ENCODE assay signal across 17 cellular contexts in genomic region chr11:57336856-57337255, GRCh38. TPM values are rescaled to one million over a fixed set of nuclear protein-coding genes. Genes with fewer than 3 reads are reported as not detected.
DNase-seq lines count a peak whose midpoint lies in the region; ATAC-seq and TF ChIP-seq lines count a peak whose summit lies in the region.
"Not testable (repeated sequence)": the region's sequence is repeated elsewhere in the genome, so short reads cannot be mapped to it uniquely, and the experiment has no call there.
"Had no signal": no experiment of that assay in that cellular context is flagged by ENCODE, and none has a peak within 500 bp of the region (broad histone marks: within the 10 kb centered on the region; RNA-seq: fewer than 3 reads in every experiment).

No MANE protein-coding gene starts in this region.

- not testable (repeated sequence) for H4K91ac ChIP-seq in IMR-90 (ENCODE audit: insufficient read depth, low read depth, low read length)

- H2BK120ac ChIP-seq in IMR-90 (ENCODE audit: low read depth, low read length) = not testable (repeated sequence)

- not testable (repeated sequence) for H2AK9ac ChIP-seq in IMR-90 (replicated peaks; ENCODE audit: low read depth, low read length, poor library complexity)

- H3K4me1 ChIP-seq in BLaER1 (peaks cover 33% of the 10 kb centered on the region), thoracic aorta (ENCODE audit: control insufficient read depth in 1 of 2, low read depth in 2 of 2) (peaks cover 12 to 19% of the 10 kb centered on the region in 2 donors)
- not testable (repeated sequence) for H3K4me1 ChIP-seq in IMR-90 (ENCODE audit: control insufficient read depth, insufficient read depth, low read length)

- TF ChIP-seq CTCF in IMR-90 (conservative IDR thresholded peaks at IDR 0.05; ENCODE audit: low read depth, low read length); SU-DHL-6 (IDR thresholded peaks at IDR 0.05; ENCODE audit: insufficient read depth, low read length, poor library complexity, severe bottlenecking); activated CD8-positive, alpha-beta T cell treated with anti-CD3 and anti-CD28 coated beads for 36 hours (IDR thresholded peaks at IDR 0.05); neural crest cell (conservative IDR thresholded peaks at IDR 0.05); thoracic aorta (IDR thresholded peaks at IDR 0.05): not testable (repeated sequence)

- not testable (repeated sequence) for H3K27ac ChIP-seq in BLaER1; IMR-90 (ENCODE audit: insufficient read depth, low read length); SU-DHL-6 (ENCODE audit: low read depth, low read length); thoracic aorta

- H2BK15ac ChIP-seq in IMR-90 (ENCODE audit: low read depth, low read length) = not testable (repeated sequence)

- H2AFZ ChIP-seq in IMR-90 (replicated peaks; ENCODE audit: low read length, poor library complexity) = not testable (repeated sequence)
- H2AFZ ChIP-seq in SU-DHL-6 (ENCODE audit: low read depth, low read length, severe bottlenecking) = peak overlapping the region; percentile 87

- not testable (repeated sequence) for DNase-seq in IMR-90; activated CD8-positive, alpha-beta T cell treated with anti-CD3 and anti-CD28 coated beads for 36 hours; activated naive CD8-positive, alpha-beta T cell treated with anti-CD3 and anti-CD28 coated beads, Interleukin-2, amount 10 ng/mL, durations not matched to agents 7 days and 5 days; immature natural killer cell; neural crest cell (ENCODE audit: low read depth, low spot score); thoracic aorta (ENCODE audit: low spot score)

- H4K8ac ChIP-seq in IMR-90 (ENCODE audit: low read depth in 2 of 2, low read length in 2 of 2) = peak overlapping the region; percentile 85 to 99; a peak in 3 of 4 replicates

- peak overlapping the region; percentile 100 for H3K27ac Mint-ChIP-seq in activated CD8-positive, alpha-beta T cell treated with anti-CD3 and anti-CD28 coated beads for 36 hours
- H3K27ac Mint-ChIP-seq in activated naive CD8-positive, alpha-beta T cell treated with anti-CD3 and anti-CD28 coated beads, Interleukin-2, amount 10 ng/mL, durations not matched to agents 7 days and 5 days; neural crest cell (ENCODE audit: unreplicated experiment): not testable (repeated sequence)
- peak overlapping the region; percentile 97 to 99 (median 98) for H3K27ac Mint-ChIP-seq in immature natural killer cell

- not testable (repeated sequence) for H3K56ac ChIP-seq in IMR-90 (ENCODE audit: extremely low read depth, insufficient read depth, low read length)

- H3K14ac ChIP-seq in IMR-90 (replicated peaks; ENCODE audit: low read depth, low read length) = not testable (repeated sequence)

- H3K36me3 Mint-ChIP-seq in activated CD8-positive, alpha-beta T cell treated with anti-CD3 and anti-CD28 coated beads for 36 hours (ENCODE audit: low read depth) = peaks cover 36% of the 10 kb centered on the region
- peaks cover 15% of the 10 kb centered on the region for H3K36me3 Mint-ChIP-seq in activated naive CD8-positive, alpha-beta T cell treated with anti-CD3 and anti-CD28 coated beads, Interleukin-2, amount 10 ng/mL, durations not matched to agents 7 days and 5 days
- peaks cover 4 to 13% (median 11%) of the 10 kb centered on the region in 3 donors for H3K36me3 Mint-ChIP-seq in immature natural killer cell
- not testable (repeated sequence) for H3K36me3 Mint-ChIP-seq in neural crest cell (ENCODE audit: low read depth)

- H2BK5ac ChIP-seq in IMR-90 (ENCODE audit: low read depth, low read length, poor library complexity, severe bottlenecking) = not testable (repeated sequence)

- peak overlapping the region; percentile 96 for H3K4me3 Mint-ChIP-seq in activated CD8-positive, alpha-beta T cell treated with anti-CD3 and anti-CD28 coated beads for 36 hours
- peak overlapping the region; percentile 86 for H3K4me3 Mint-ChIP-seq in activated naive CD8-positive, alpha-beta T cell treated with anti-CD3 and anti-CD28 coated beads, Interleukin-2, amount 10 ng/mL, durations not matched to agents 7 days and 5 days
- H3K4me3 Mint-ChIP-seq in immature natural killer cell = peak overlapping the region; percentile 86 to 97 (median 94)
- peak overlapping the region; percentile 94 for H3K4me3 Mint-ChIP-seq in neural crest cell

- not testable (repeated sequence) for ATAC-seq in IMR-90 (ENCODE audit: low read depth); activated CD8-positive, alpha-beta T cell treated with anti-CD3 and anti-CD28 coated beads for 36 hours; activated naive CD8-positive, alpha-beta T cell treated with anti-CD3 and anti-CD28 coated beads, Interleukin-2, amount 10 ng/mL, durations not matched to agents 7 days and 5 days (ENCODE audit: low read depth); thoracic aorta (ENCODE audit: insufficient number of reproducible peaks, low FRiP score, low read depth)

- CTCF ChIA-PET in IMR-90 (lab: Yijun Ruan, JAX) = interaction anchor here (2.4 kb wide), 1 partner anchor 9 kb away, joined by 10 read pairs; no protein-coding TSS in a partner anchor
- CTCF ChIA-PET in activated CD8-positive, alpha-beta T cell treated with anti-CD3 and anti-CD28 coated beads for 36 hours (lab: Charles Lee) = interaction anchor here (1.0 to 1.4 kb wide), 3 partner anchors 120 to 192 kb away, joined by 3 to 7 read pairs (median 3); no protein-coding TSS in a partner anchor

- H3K4ac ChIP-seq in IMR-90 (ENCODE audit: low read depth, low read length) = not testable (repeated sequence)

- TF ChIP-seq POLR2A in IMR-90 (IDR thresholded peaks at IDR 0.05; ENCODE audit: low read depth, low read length) = not testable (repeated sequence)

- WGBS in IMR-90 (ENCODE audit: extremely low coverage in 2 of 2, insufficient read length in 1 of 2), 2 experiments = 90% methylated on average over 2 of the region's 6 CpGs; no CpG with 5 or more reads in 1 of the 2 experiments

- peaks cover 23% of the 10 kb centered on the region; the same call in 1 of the 2 replicates for H4K20me1 ChIP-seq in BLaER1
- H4K20me1 ChIP-seq in IMR-90 (ENCODE audit: insufficient read depth, low read length); SU-DHL-6 (ENCODE audit: low read depth, low read length): not testable (repeated sequence)

- peaks cover 14% of the 10 kb centered on the region for H3K9me1 ChIP-seq in IMR-90 (ENCODE audit: insufficient read depth, low read length)

- H3K79me1 ChIP-seq in IMR-90 (ENCODE audit: low read depth in 1 of 2, low read length in 2 of 2) = peaks cover 31 to 43% of the 10 kb centered on the region in 2 experiments

- H3K9me3 ChIP-seq in BLaER1; IMR-90 (ENCODE audit: control insufficient read depth, insufficient read depth, low read length); SU-DHL-6 (ENCODE audit: insufficient read depth, low read length); thoracic aorta: not testable (repeated sequence)

- in situ Hi-C loops in IMR-90 (cut with MboI; ENCODE audit: low sequenced_read_pairs) = not testable (repeated sequence)

- H3K27me3 ChIP-seq in BLaER1; SU-DHL-6 (ENCODE audit: low read length); thoracic aorta (replicated peaks; ENCODE audit: insufficient read depth): not testable (repeated sequence)
- peaks cover 31% of the 10 kb centered on the region for H3K27me3 ChIP-seq in IMR-90 (ENCODE audit: control insufficient read depth, insufficient read depth, low read length)

- dilution Hi-C loops in IMR-90 (cut with HindIII; ENCODE audit: low sequenced_read_pairs, unreplicated experiment) = not testable (repeated sequence)

- not testable (repeated sequence) for H2BK20ac ChIP-seq in IMR-90 (ENCODE audit: low read depth, low read length)

- H3F3A ChIP-seq in SU-DHL-6 (ENCODE audit: insufficient read depth) = not testable (repeated sequence)

- POLR2A ChIA-PET in IMR-90 (lab: Charles Lee; ENCODE audit: unreplicated experiment) = not testable (repeated sequence)
- POLR2A ChIA-PET in activated CD8-positive, alpha-beta T cell treated with anti-CD3 and anti-CD28 coated beads for 36 hours (lab: Charles Lee) = interaction anchor here (0.7 to 4.5 kb wide), 2 partner anchors 11 to 140 kb away, joined by 3 to 63 read pairs; partner anchors contain the start of gene TNKS1BP1
- POLR2A ChIA-PET in activated naive CD8-positive, alpha-beta T cell treated with anti-CD3 and anti-CD28 coated beads, Interleukin-2, amount 10 ng/mL, durations not matched to agents 7 days and 5 days (lab: Charles Lee) = interaction anchor here (4.7 kb wide), 1 partner anchor 12 kb away, joined by 80 read pairs; the partner anchor contains the start of gene TNKS1BP1

- H3K79me2 ChIP-seq in SU-DHL-6 (ENCODE audit: insufficient read depth, low read length) = peaks cover 30% of the 10 kb centered on the region

- H3K4me1 Mint-ChIP-seq in activated CD8-positive, alpha-beta T cell treated with anti-CD3 and anti-CD28 coated beads for 36 hours (ENCODE audit: low read depth) = peaks cover 36% of the 10 kb centered on the region
- peaks cover 34% of the 10 kb centered on the region for H3K4me1 Mint-ChIP-seq in activated naive CD8-positive, alpha-beta T cell treated with anti-CD3 and anti-CD28 coated beads, Interleukin-2, amount 10 ng/mL, durations not matched to agents 7 days and 5 days
- H3K4me1 Mint-ChIP-seq in immature natural killer cell (peaks cover 39 to 55% of the 10 kb centered on the region in 2 donors), neural crest cell (peaks cover 52% of the 10 kb centered on the region)

- not testable (repeated sequence) for H4K5ac ChIP-seq in IMR-90 (ENCODE audit: low read depth, low read length)

- not testable (repeated sequence) for H3K9me3 Mint-ChIP-seq in activated CD8-positive, alpha-beta T cell treated with anti-CD3 and anti-CD28 coated beads for 36 hours; activated naive CD8-positive, alpha-beta T cell treated with anti-CD3 and anti-CD28 coated beads, Interleukin-2, amount 10 ng/mL, durations not matched to agents 7 days and 5 days; immature natural killer cell; neural crest cell

- BruUV-seq in IMR-90 (replicated peaks; lab: Mats Ljungman, UMichigan) = not testable (repeated sequence)

- not testable (repeated sequence) for H3K18ac ChIP-seq in IMR-90 (ENCODE audit: low read depth, low read length)

- not testable (repeated sequence) for TF ChIP-seq RAD21 in IMR-90 (IDR thresholded peaks at IDR 0.05; ENCODE audit: low read length)

- intact Hi-C loops in IMR-90 (cut with micrococcal nuclease); activated CD8-positive, alpha-beta T cell treated with anti-CD3 and anti-CD28 coated beads for 36 hours (cut with micrococcal nuclease): not testable (repeated sequence)

- H3K4me3 ChIP-seq in BLaER1; IMR-90 (ENCODE audit: insufficient read depth, low read depth, low read length); SU-DHL-6 (ENCODE audit: insufficient read depth, low read length, poor library complexity, severe bottlenecking): not testable (repeated sequence)
- H3K4me3 ChIP-seq in thoracic aorta = peak overlapping the region; percentile 92

- H3K27me3 Mint-ChIP-seq in activated CD8-positive, alpha-beta T cell treated with anti-CD3 and anti-CD28 coated beads for 36 hours; activated naive CD8-positive, alpha-beta T cell treated with anti-CD3 and anti-CD28 coated beads, Interleukin-2, amount 10 ng/mL, durations not matched to agents 7 days and 5 days; neural crest cell (ENCODE audit: low read depth): not testable (repeated sequence)
- H3K27me3 Mint-ChIP-seq in immature natural killer cell (ENCODE audit: low read depth in 3 of 3) = peaks cover 0 to 16% (median 5%) of the 10 kb centered on the region in 3 donors

- H2AK5ac ChIP-seq in IMR-90 (ENCODE audit: low read depth, low read length) = not testable (repeated sequence)

- not testable (repeated sequence) for H3K9me2 ChIP-seq in SU-DHL-6 (replicated peaks; ENCODE audit: insufficient read depth, low read length)

- H3K23ac ChIP-seq in IMR-90 (ENCODE audit: low read depth, low read length) = not testable (repeated sequence)

- H3K4me2 ChIP-seq in BLaER1 = peak overlapping the region; percentile 72
- H3K4me2 ChIP-seq in IMR-90 (ENCODE audit: low read depth, low read length); SU-DHL-6 (ENCODE audit: low read depth, low read length, poor library complexity, severe bottlenecking): not testable (repeated sequence)

- 0 out of 2 replicates have a peak overlapping the region, but pooled peaks have one; percentile 94 for H3K9ac ChIP-seq in BLaER1
- H3K9ac ChIP-seq in IMR-90 (ENCODE audit: low read depth, low read length) = not testable (repeated sequence)
- H3K9ac ChIP-seq in SU-DHL-6 (ENCODE audit: low read length) = peak overlapping the region; percentile 88; the same call in 1 of the 2 replicates

- H3K36me3 ChIP-seq in BLaER1 (peaks cover 27% of the 10 kb centered on the region), IMR-90 (ENCODE audit: control insufficient read depth, insufficient read depth, low read length) (peaks cover 19% of the 10 kb centered on the region), thoracic aorta (peaks cover 12% of the 10 kb centered on the region)
- not testable (repeated sequence) for H3K36me3 ChIP-seq in SU-DHL-6 (ENCODE audit: low read length)

RNA-seq across cellular contexts. Expression of gene SSRP1, which starts 1.2 kb away (rescaled TPM):
- 144 and 146 TPM in 2 replicates for total RNA-seq in IMR-90 (2012; rRNA removed)
- polyA plus RNA-seq in IMR-90 (2012; rRNA removed) = 101 and 106 TPM in 2 replicates
- polyA plus RNA-seq in IMR-90 (2012; cell fraction: cytosol; rRNA removed) = 58.6 and 84.5 TPM in 2 replicates
- 41.6 and 70.5 TPM in 2 replicates for polyA plus RNA-seq in IMR-90 (2012; cell fraction: nucleus; rRNA removed; ENCODE audit: low replicate concordance)
- total RNA-seq in activated CD8-positive, alpha-beta T cell treated with anti-CD3 and anti-CD28 coated beads for 36 hours = 100 to 1,000 TPM; 284 to 290 TPM
- 100 to 1,000 TPM; 127 to 130 TPM for total RNA-seq in activated naive CD8-positive, alpha-beta T cell treated with anti-CD3 and anti-CD28 coated beads, Interleukin-2, amount 10 ng/mL, durations not matched to agents 7 days and 5 days
- polyA plus RNA-seq in immature natural killer cell = 10 to 100 TPM; 24.6 to 41.6 (median 25.6) TPM
- 280 TPM in 2 replicates for total RNA-seq in neural crest cell
- total RNA-seq in thoracic aorta = 10 to 100 TPM; 42.0 to 51.4 TPM

RNA-seq across cellular contexts. Expression of gene P2RX3, which starts 1.3 kb away (rescaled TPM):
- not detected in 2 replicates for total RNA-seq in IMR-90 (2012; rRNA removed)
- polyA plus RNA-seq in IMR-90 (2012; rRNA removed) = not detected in 2 replicates
- polyA plus RNA-seq in IMR-90 (2012; cell fraction: cytosol; rRNA removed) = not detected in 2 replicates
- polyA plus RNA-seq in IMR-90 (2012; cell fraction: nucleus; rRNA removed; ENCODE audit: low replicate concordance) = not detected in 2 replicates
- total RNA-seq in activated CD8-positive, alpha-beta T cell treated with anti-CD3 and anti-CD28 coated beads for 36 hours = not detected
- not detected for total RNA-seq in activated naive CD8-positive, alpha-beta T cell treated with anti-CD3 and anti-CD28 coated beads, Interleukin-2, amount 10 ng/mL, durations not matched to agents 7 days and 5 days
- not detected for polyA plus RNA-seq in immature natural killer cell
- 14.3 and 15.5 TPM in 2 replicates for total RNA-seq in neural crest cell
- not detected for total RNA-seq in thoracic aorta
- total RNA-seq: chondrocyte, glomerular endothelial cell, H4, NCI-H460, suprapubic skin had no signal
- polyA plus RNA-seq: neural cell, SK-N-SH had no signal

RNA-seq across cellular contexts. Expression of gene TNKS1BP1, which starts 12.1 kb away (rescaled TPM):
- total RNA-seq in IMR-90 (2012; rRNA removed) (28.6 and 31.7 TPM in 2 replicates), neural crest cell (105 and 114 TPM in 2 replicates), thoracic aorta (100 to 1,000 TPM; 105 to 153 TPM)
- polyA plus RNA-seq in IMR-90 (2012; rRNA removed) (68.0 and 71.4 TPM in 2 replicates), immature natural killer cell (1 to 10 TPM; 1.0 to 1.7 (median 1.6) TPM)
- 42.9 and 47.7 TPM in 2 replicates for polyA plus RNA-seq in IMR-90 (2012; cell fraction: cytosol; rRNA removed)
- polyA plus RNA-seq in IMR-90 (2012; cell fraction: nucleus; rRNA removed; ENCODE audit: low replicate concordance) = 157 and 165 TPM in 2 replicates
- total RNA-seq in activated CD8-positive, alpha-beta T cell treated with anti-CD3 and anti-CD28 coated beads for 36 hours = 10 to 100 TPM; 18.4 to 23.2 TPM
- 10 to 100 TPM; 15.7 to 18.0 TPM for total RNA-seq in activated naive CD8-positive, alpha-beta T cell treated with anti-CD3 and anti-CD28 coated beads, Interleukin-2, amount 10 ng/mL, durations not matched to agents 7 days and 5 days

RNA-seq across cellular contexts. Expression of gene PRG3, which starts 44.1 kb away (rescaled TPM):
- not detected in 2 replicates for total RNA-seq in IMR-90 (2012; rRNA removed)
- polyA plus RNA-seq in IMR-90 (2012; rRNA removed) = not detected in 2 replicates
- not detected in 2 replicates for polyA plus RNA-seq in IMR-90 (2012; cell fraction: cytosol; rRNA removed)
- not detected in 2 replicates for polyA plus RNA-seq in IMR-90 (2012; cell fraction: nucleus; rRNA removed; ENCODE audit: low replicate concordance)
- total RNA-seq in activated CD8-positive, alpha-beta T cell treated with anti-CD3 and anti-CD28 coated beads for 36 hours = not detected
- not detected for total RNA-seq in activated naive CD8-positive, alpha-beta T cell treated with anti-CD3 and anti-CD28 coated beads, Interleukin-2, amount 10 ng/mL, durations not matched to agents 7 days and 5 days
- not detected for polyA plus RNA-seq in immature natural killer cell
- not detected in 2 replicates for total RNA-seq in neural crest cell
- not detected for total RNA-seq in thoracic aorta
- total RNA-seq: adrenal gland, chondrocyte, glomerular endothelial cell, H4, left ventricle myocardium inferior, NCI-H460, suprapubic skin had no signal
- polyA plus RNA-seq: adrenal gland, neural cell, SK-N-SH had no signal

RNA-seq across cellular contexts. Expression of gene PRG2, which starts 53.6 kb away (rescaled TPM):
- total RNA-seq in IMR-90 (2012; rRNA removed) = not detected in 2 replicates
- polyA plus RNA-seq in IMR-90 (2012; rRNA removed) = not detected in 2 replicates
- not detected in 2 replicates for polyA plus RNA-seq in IMR-90 (2012; cell fraction: cytosol; rRNA removed)
- polyA plus RNA-seq in IMR-90 (2012; cell fraction: nucleus; rRNA removed; ENCODE audit: low replicate concordance) = 0.10 and 0.17 TPM in 2 replicates
- total RNA-seq in activated CD8-positive, alpha-beta T cell treated with anti-CD3 and anti-CD28 coated beads for 36 hours = 1 to 10 TPM in 1 of 2 experiments, under 1 TPM in 1; 0.43 to 2.3 TPM
- under 1 TPM in 1 of 2 experiments, not detected in 1; 0.25 TPM for total RNA-seq in activated naive CD8-positive, alpha-beta T cell treated with anti-CD3 and anti-CD28 coated beads, Interleukin-2, amount 10 ng/mL, durations not matched to agents 7 days and 5 days
- under 1 TPM in 1 of 3 donors, not detected in 2; 0.19 TPM for polyA plus RNA-seq in immature natural killer cell
- total RNA-seq in neural crest cell = 0.23 TPM in 1 of 2 replicates, not detected in the other
- under 1 TPM in 1 of 2 donors, not detected in 1; 0.54 TPM for total RNA-seq in thoracic aorta
- total RNA-seq: chondrocyte, glomerular endothelial cell, H4, left ventricle myocardium inferior, NCI-H460 had no signal
- polyA plus RNA-seq: neural cell, SK-N-SH had no signal

Comparison
In these comparisons a context has a peak if more than half of its experiments do, and no peak if none do; other contexts are left out.
1. RNA of gene P2RX3, which starts 1.3 kb away (total RNA-seq): 14.3 to 15.5 TPM in neural crest cell; not detected in IMR-90, not detected in activated CD8-positive, alpha-beta T cell treated with anti-CD3 and anti-CD28 coated beads for 36 hours, not detected in activated naive CD8-positive, alpha-beta T cell treated with anti-CD3 and anti-CD28 coated beads, Interleukin-2, amount 10 ng/mL, durations not matched to agents 7 days and 5 days and not detected in thoracic aorta; every median in the first group is over 10 times any median in the second.
2. Peak in every context shown above with its lines, with median percentiles within 50 percentile points of each other: H3K4me3 Mint-ChIP-seq.